Comparison of ENCODE assay signal across 24 cellular contexts in genomic region chr17:70314506-70314905, GRCh38.
DNase-seq lines count a peak whose midpoint lies in the region; ATAC-seq and TF ChIP-seq lines count a peak whose summit lies in the region.
"Had no signal": no experiment of that assay in that cellular context is flagged by ENCODE, and none has a peak within 500 bp of the region (broad histone marks: within the 10 kb centered on the region; RNA-seq: fewer than 3 reads in every experiment).

No MANE protein-coding gene starts in this region.

- peaks cover 5% of the 10 kb centered on the region for H3K4me1 ChIP-seq in A673 (ENCODE audit: insufficient read depth, low read length, poor library complexity, severe bottlenecking)
- peaks cover 22% of the 10 kb centered on the region for H3K4me1 ChIP-seq in GM23248 (ENCODE audit: insufficient read depth)
- peaks cover 0 to 24% of the 10 kb centered on the region in 2 donors for H3K4me1 ChIP-seq in left lung
- H3K4me1 ChIP-seq: A549 had no signal

- POLR2A ChIA-PET in A673 (lab: Charles Lee; ENCODE audit: low non-redundant PET), result no interaction called here

- H3K4me3 ChIP-seq in A673 (ENCODE audit: low read depth, low read length, poor library complexity, severe bottlenecking) (no peak overlapping the region), GM23248 (no peak overlapping the region), left lung (no peak overlapping the region)
- H3K4me3 ChIP-seq: A549, hepatocyte, sigmoid colon had no signal

- peak overlapping the region; percentile 88 for H3K4me2 ChIP-seq in GM23248 (ENCODE audit: unreplicated experiment)
- H3K4me2 ChIP-seq: A549, hepatocyte had no signal

- no peak for TF ChIP-seq CTCF in A673 (conservative IDR thresholded peaks at IDR 0.05; ENCODE audit: low read depth, low read length)
- TF ChIP-seq CTCF in left lung (IDR thresholded peaks at IDR 0.05), result no peak

- ATAC-seq in left lung, result peak; percentile 64
- no peak for ATAC-seq in GM21526 (IDR thresholded peaks at IDR 0.05; ENCODE audit: low FRiP score, unreplicated experiment)
- ATAC-seq: A549 had no signal

- CTCF ChIA-PET in A673 (lab: Charles Lee), result no interaction called here

- no TSS peak for BruUV-seq in A673 (replicated peaks; lab: Mats Ljungman, UMichigan)

- no peaks in the 10 kb centered on the region for H4K20me1 ChIP-seq in GM23248 (ENCODE audit: insufficient read depth)

- in situ Hi-C loops in GM23248 (cut with MboI), result no loop called here

- WGBS in GM23248 (ENCODE audit: low coverage in 1 of 2, low lambda C conversion rate in 2 of 2, missing lambda C conversion rate in 2 of 2), 2 experiments, result 90 to 93% methylated on average over 6 of the region's 6 CpGs

- peak overlapping the region; percentile 21; the same call in 1 of the 2 replicates for H2AFZ ChIP-seq in GM23248
- H2AFZ ChIP-seq: hepatocyte had no signal

- DNase-seq in A673 (ENCODE audit: low spot score), result peak; percentile 54
- no peak for DNase-seq in GM23248
- peak; percentile 93 for DNase-seq in NOMO-1 treated with DMSO at 0.1 percent for 48 hours (lab: John Stamatoyannopoulos, UW; ENCODE audit: unreplicated experiment)
- peak in 1 of 2 donors; percentile 29 for DNase-seq in left lung
- no peak for DNase-seq in NCI-H1417 treated with DMSO at 0.1 percent for 48 hours (lab: John Stamatoyannopoulos, UW)
- no peak for DNase-seq in NCI-H526 (lab: John Stamatoyannopoulos, UW)
- DNase-seq in HuH-7.5 (ENCODE audit: low spot score), result no peak
- DNase-seq: activated CD4-positive, alpha-beta T cell treated with anti-CD3 and anti-CD28 coated beads, Interleukin-2, amount 50 U/mL, for 4 hours; activated CD8-positive, alpha-beta memory T cell treated with anti-CD3 and anti-CD28 coated beads, Interleukin-2, amount 50 U/mL, for 48 hours; activated naive CD8-positive, alpha-beta T cell treated with anti-CD3 and anti-CD28 coated beads, Interleukin-2, amount 10 ng/mL, durations not matched to agents 7 days and 5 days; CD4-positive, alpha-beta T cell; cerebellar nuclear complex; DMS 273 treated with DMSO at 0.1 percent for 48 hours; erythroblast; foreskin melanocyte; NCI-H1436 treated with DMSO at 0.1 percent for 48 hours; NCI-H69; SHP77; sigmoid colon; substantia nigra had no signal

- H3K9ac ChIP-seq in GM23248, result no peak overlapping the region

- peaks cover 15% of the 10 kb centered on the region for H3F3A ChIP-seq in GM23248 (ENCODE audit: insufficient read depth)

- H3K79me2 ChIP-seq in GM23248 (ENCODE audit: insufficient read depth), result no peaks in the 10 kb centered on the region
- H3K79me2 ChIP-seq: hepatocyte had no signal

- H3K9me3 ChIP-seq in A673 (ENCODE audit: low read depth, low read length, poor library complexity, severe bottlenecking), result no peaks in the 10 kb centered on the region
- no peaks in the 10 kb centered on the region for H3K9me3 ChIP-seq in GM23248 (ENCODE audit: low read depth)
- H3K9me3 ChIP-seq in left lung, result no peaks in the 10 kb centered on the region
- H3K9me3 ChIP-seq: sigmoid colon had no signal

- H3K9me2 ChIP-seq in GM23248 (ENCODE audit: insufficient read depth), result no peaks in the 10 kb centered on the region

- intact Hi-C loops in A673 (cut with micrococcal nuclease; ENCODE audit: unreplicated experiment) (no loop called here), left lung (cut with DNase I) (no loop called here)

- H3K27ac ChIP-seq in A673 (ENCODE audit: low read depth, low read length, poor library complexity, severe bottlenecking), result no peak overlapping the region
- H3K27ac ChIP-seq in GM23248, result peak overlapping the region; percentile 91
- peak overlapping the region in 1 of 2 donors; percentile 88 for H3K27ac ChIP-seq in left lung
- H3K27ac ChIP-seq: A549, hepatocyte, sigmoid colon, VCaP had no signal

- H3K36me3 ChIP-seq in A673 (ENCODE audit: insufficient read depth, low read length, poor library complexity, severe bottlenecking) (no peaks in the 10 kb centered on the region), GM23248 (ENCODE audit: low read depth) (no peaks in the 10 kb centered on the region), left lung (no peaks in the 10 kb centered on the region)
- H3K36me3 ChIP-seq: sigmoid colon had no signal

- H3K27me3 ChIP-seq in A673 (replicated peaks; ENCODE audit: insufficient read depth, low read depth, low read length, poor library complexity) (no peaks in the 10 kb centered on the region), GM23248 (replicated peaks; ENCODE audit: insufficient read depth) (no peaks in the 10 kb centered on the region), left lung (no peaks in the 10 kb centered on the region)
- H3K27me3 ChIP-seq: hepatocyte, sigmoid colon had no signal

Comparison
In these comparisons a context has a peak if more than half of its experiments do, and no peak if none do; other contexts are left out.
1. DNase-seq: peak in A673 (single experiment) and NOMO-1 treated with DMSO at 0.1 percent for 48 hours (single experiment); none in GM23248 (single experiment), NCI-H1417 treated with DMSO at 0.1 percent for 48 hours (single experiment), NCI-H526 (0 of 2) and HuH-7.5 (single experiment).